ENCODE assay signal across 2 cellular contexts in the genomic region with DNA sequence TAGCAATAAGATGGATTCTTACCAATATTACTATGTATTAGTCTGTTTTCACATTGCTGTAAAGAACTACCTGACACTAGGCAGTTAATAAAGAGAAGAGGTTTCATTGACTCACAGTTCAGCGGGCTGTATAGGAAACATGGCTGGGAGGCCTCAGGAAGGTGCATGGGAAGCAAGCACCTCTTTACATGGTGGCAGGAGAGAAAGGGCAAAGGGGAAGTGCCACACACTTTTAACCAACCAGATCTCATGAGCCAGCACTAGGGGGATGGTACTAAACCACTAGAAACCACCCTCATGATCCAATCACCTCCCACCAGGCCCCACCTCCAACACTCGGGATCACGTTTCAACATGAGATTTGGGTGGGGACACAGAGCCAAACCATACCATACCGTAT.
A peak's percentile ranks its signal among the peaks of the same experiment; 100 is the strongest.
TF ChIP-seq lines count a peak whose summit lies in the region.

No MANE protein-coding gene starts in this region.

TF ChIP-seq in HCT116, 20 proteins besides CTCF, POLR2A, EP300 and RAD21:
- TF ChIP-seq YY1 (IDR thresholded peaks at IDR 0.05; ENCODE audit: extremely low read depth, insufficient replicate concordance, low read depth, low read length), result no peak
- TF ChIP-seq ZNF274 (IDR thresholded peaks at IDR 0.05; ENCODE audit: low read depth, low read length), result no peak
- no peak for TF ChIP-seq EZH2 (IDR thresholded peaks at IDR 0.05)
- TF ChIP-seq POLR2AphosphoS5 (IDR thresholded peaks at IDR 0.05; ENCODE audit: low read depth, low read length), result no peak
- TF ChIP-seq JUND (IDR thresholded peaks at IDR 0.05), result no peak
- TF ChIP-seq, protein P1, sequence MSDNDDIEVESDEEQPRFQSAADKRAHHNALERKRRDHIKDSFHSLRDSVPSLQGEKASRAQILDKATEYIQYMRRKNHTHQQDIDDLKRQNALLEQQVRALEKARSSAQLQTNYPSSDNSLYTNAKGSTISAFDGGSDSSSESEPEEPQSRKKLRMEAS (IDR thresholded peaks at IDR 0.05), result no peak
- no peak for TF ChIP-seq EGR1 (IDR thresholded peaks at IDR 0.05; ENCODE audit: low read depth)
- no peak for TF ChIP-seq CEBPB (IDR thresholded peaks at IDR 0.05; ENCODE audit: low read depth)
- no peak for TF ChIP-seq ELF1 (IDR thresholded peaks at IDR 0.05; ENCODE audit: borderline replicate concordance, low read depth)
- TF ChIP-seq SIN3A (IDR thresholded peaks at IDR 0.05; ENCODE audit: low read depth), result no peak
- TF ChIP-seq, protein P2, sequence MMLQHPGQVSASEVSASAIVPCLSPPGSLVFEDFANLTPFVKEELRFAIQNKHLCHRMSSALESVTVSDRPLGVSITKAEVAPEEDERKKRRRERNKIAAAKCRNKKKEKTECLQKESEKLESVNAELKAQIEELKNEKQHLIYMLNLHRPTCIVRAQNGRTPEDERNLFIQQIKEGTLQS (IDR thresholded peaks at IDR 0.05), result no peak
- no peak for TF ChIP-seq EZH2phosphoT487 (IDR thresholded peaks at IDR 0.05; ENCODE audit: borderline replicate concordance)
- no peak for TF ChIP-seq FOSL1 (IDR thresholded peaks at IDR 0.05; ENCODE audit: low read depth)
- no peak for TF ChIP-seq SP1 (IDR thresholded peaks at IDR 0.05; ENCODE audit: low read depth)
- TF ChIP-seq, protein P3, sequence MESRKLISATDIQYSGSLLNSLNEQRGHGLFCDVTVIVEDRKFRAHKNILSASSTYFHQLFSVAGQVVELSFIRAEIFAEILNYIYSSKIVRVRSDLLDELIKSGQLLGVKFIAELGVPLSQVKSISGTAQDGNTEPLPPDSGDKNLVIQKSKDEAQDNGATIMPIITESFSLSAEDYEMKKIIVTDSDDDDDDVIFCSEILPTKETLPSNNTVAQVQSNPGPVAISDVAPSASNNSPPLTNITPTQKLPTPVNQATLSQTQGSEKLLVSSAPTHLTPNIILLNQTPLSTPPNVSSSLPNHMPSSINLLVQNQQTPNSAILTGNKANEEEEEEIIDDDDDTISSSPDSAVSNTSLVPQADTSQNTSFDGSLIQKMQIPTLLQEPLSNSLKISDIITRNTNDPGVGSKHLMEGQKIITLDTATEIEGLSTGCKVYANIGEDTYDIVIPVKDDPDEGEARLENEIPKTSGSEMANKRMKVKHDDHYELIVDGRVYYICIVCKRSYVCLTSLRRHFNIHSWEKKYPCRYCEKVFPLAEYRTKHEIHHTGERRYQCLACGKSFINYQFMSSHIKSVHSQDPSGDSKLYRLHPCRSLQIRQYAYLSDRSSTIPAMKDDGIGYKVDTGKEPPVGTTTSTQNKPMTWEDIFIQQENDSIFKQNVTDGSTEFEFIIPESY (IDR thresholded peaks at IDR 0.05; ENCODE audit: extremely low read depth, insufficient replicate concordance, low read length), result no peak
- no peak for TF ChIP-seq SRF (IDR thresholded peaks at IDR 0.05; ENCODE audit: low read depth)
- no peak for TF ChIP-seq TCF7L2 (IDR thresholded peaks at IDR 0.05; ENCODE audit: borderline replicate concordance, extremely low read depth, insufficient read depth, insufficient read length)
- no peak for TF ChIP-seq ZFX (IDR thresholded peaks at IDR 0.05)
- TF ChIP-seq, protein P4, sequence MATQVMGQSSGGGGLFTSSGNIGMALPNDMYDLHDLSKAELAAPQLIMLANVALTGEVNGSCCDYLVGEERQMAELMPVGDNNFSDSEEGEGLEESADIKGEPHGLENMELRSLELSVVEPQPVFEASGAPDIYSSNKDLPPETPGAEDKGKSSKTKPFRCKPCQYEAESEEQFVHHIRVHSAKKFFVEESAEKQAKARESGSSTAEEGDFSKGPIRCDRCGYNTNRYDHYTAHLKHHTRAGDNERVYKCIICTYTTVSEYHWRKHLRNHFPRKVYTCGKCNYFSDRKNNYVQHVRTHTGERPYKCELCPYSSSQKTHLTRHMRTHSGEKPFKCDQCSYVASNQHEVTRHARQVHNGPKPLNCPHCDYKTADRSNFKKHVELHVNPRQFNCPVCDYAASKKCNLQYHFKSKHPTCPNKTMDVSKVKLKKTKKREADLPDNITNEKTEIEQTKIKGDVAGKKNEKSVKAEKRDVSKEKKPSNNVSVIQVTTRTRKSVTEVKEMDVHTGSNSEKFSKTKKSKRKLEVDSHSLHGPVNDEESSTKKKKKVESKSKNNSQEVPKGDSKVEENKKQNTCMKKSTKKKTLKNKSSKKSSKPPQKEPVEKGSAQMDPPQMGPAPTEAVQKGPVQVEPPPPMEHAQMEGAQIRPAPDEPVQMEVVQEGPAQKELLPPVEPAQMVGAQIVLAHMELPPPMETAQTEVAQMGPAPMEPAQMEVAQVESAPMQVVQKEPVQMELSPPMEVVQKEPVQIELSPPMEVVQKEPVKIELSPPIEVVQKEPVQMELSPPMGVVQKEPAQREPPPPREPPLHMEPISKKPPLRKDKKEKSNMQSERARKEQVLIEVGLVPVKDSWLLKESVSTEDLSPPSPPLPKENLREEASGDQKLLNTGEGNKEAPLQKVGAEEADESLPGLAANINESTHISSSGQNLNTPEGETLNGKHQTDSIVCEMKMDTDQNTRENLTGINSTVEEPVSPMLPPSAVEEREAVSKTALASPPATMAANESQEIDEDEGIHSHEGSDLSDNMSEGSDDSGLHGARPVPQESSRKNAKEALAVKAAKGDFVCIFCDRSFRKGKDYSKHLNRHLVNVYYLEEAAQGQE (IDR thresholded peaks at IDR 0.05; ENCODE audit: low read depth), result no peak

TF ChIP-seq in WTC11, 78 proteins besides CTCF, POLR2A, EP300 and RAD21:
- TF ChIP-seq TP53 (CRISPR knock-in tag; IDR thresholded peaks at IDR 0.05) (no peak), TEAD4 (CRISPR knock-in tag; IDR thresholded peaks at IDR 0.05) (no peak), FOXP1 (CRISPR knock-in tag; IDR thresholded peaks at IDR 0.05; ENCODE audit: borderline replicate concordance) (no peak), NFE2L1 (CRISPR knock-in tag; IDR thresholded peaks at IDR 0.05) (no peak)
- TF ChIP-seq, protein P5, sequence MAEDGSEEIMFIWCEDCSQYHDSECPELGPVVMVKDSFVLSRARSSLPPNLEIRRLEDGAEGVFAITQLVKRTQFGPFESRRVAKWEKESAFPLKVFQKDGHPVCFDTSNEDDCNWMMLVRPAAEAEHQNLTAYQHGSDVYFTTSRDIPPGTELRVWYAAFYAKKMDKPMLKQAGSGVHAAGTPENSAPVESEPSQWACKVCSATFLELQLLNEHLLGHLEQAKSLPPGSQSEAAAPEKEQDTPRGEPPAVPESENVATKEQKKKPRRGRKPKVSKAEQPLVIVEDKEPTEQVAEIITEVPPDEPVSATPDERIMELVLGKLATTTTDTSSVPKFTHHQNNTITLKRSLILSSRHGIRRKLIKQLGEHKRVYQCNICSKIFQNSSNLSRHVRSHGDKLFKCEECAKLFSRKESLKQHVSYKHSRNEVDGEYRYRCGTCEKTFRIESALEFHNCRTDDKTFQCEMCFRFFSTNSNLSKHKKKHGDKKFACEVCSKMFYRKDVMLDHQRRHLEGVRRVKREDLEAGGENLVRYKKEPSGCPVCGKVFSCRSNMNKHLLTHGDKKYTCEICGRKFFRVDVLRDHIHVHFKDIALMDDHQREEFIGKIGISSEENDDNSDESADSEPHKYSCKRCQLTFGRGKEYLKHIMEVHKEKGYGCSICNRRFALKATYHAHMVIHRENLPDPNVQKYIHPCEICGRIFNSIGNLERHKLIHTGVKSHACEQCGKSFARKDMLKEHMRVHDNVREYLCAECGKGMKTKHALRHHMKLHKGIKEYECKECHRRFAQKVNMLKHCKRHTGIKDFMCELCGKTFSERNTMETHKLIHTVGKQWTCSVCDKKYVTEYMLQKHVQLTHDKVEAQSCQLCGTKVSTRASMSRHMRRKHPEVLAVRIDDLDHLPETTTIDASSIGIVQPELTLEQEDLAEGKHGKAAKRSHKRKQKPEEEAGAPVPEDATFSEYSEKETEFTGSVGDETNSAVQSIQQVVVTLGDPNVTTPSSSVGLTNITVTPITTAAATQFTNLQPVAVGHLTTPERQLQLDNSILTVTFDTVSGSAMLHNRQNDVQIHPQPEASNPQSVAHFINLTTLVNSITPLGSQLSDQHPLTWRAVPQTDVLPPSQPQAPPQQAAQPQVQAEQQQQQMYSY (CRISPR knock-in tag; IDR thresholded peaks at IDR 0.05), result peak; percentile 65
